Comparison of ENCODE assay signal across 32 cellular contexts in the genomic region with DNA sequence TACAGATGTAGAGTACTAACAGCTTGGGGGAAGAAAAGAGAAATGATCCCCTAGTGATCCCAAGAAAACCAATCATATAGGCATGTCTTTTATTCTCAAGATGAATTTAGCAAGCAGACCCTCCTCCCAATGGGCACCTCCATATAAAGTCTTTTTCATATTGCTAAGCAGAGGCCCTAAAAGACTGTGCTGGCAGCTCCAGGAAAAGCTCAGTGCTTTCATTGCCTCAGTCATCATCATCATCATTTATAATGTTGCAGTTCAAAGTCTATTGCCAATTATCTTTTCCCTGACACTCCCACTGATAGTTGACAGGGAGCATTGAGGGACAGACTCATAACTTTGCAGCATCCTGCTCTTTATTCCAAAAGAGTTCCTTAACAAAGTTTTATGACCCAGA. TPM values are rescaled to one million over a fixed set of nuclear protein-coding genes. Genes with fewer than 3 reads are reported as not detected.
DNase-seq lines count a peak whose midpoint lies in the region; ATAC-seq and TF ChIP-seq lines count a peak whose summit lies in the region.
"Had no signal": no experiment of that assay in that cellular context is flagged by ENCODE, and none has a peak within 500 bp of the region (broad histone marks: within the 10 kb centered on the region; RNA-seq: fewer than 3 reads in every experiment).

No MANE protein-coding gene starts in this region.

- H3K27me3 ChIP-seq in OCI-LY1 (ENCODE audit: insufficient read depth, low read length) (no peaks in the 10 kb centered on the region), transverse colon (no peaks in the 10 kb centered on the region)
- H3K27me3 ChIP-seq: BLaER1, breast epithelium, neutrophil had no signal

- peaks cover 47% of the 10 kb centered on the region for H3K79me2 ChIP-seq in OCI-LY1 (ENCODE audit: insufficient read depth, low read length)

- no peak overlapping the region for H2AFZ ChIP-seq in OCI-LY1 (ENCODE audit: low read length)
- H2AFZ ChIP-seq: GM23338, PC-9 had no signal

- H3K4me3 ChIP-seq in OCI-LY1 (ENCODE audit: low read depth, low read length, poor library complexity, severe bottlenecking), result no peak overlapping the region
- no peak overlapping the region for H3K4me3 ChIP-seq in transverse colon
- H3K4me3 ChIP-seq: BLaER1, breast epithelium, GM23338, PC-9, SK-N-MC had no signal

- H3K27ac ChIP-seq in OCI-LY1 (ENCODE audit: low read depth, low read length, poor library complexity, severe bottlenecking) (peak overlapping the region; percentile 21), transverse colon (peak overlapping the region; percentile 15 to 45 (median 21))
- H3K27ac ChIP-seq: BLaER1, breast epithelium, PC-9, SK-N-MC had no signal

- no peak for TF ChIP-seq CTCF in OCI-LY1 (IDR thresholded peaks at IDR 0.05; ENCODE audit: low read length)
- TF ChIP-seq CTCF in transverse colon (IDR thresholded peaks at IDR 0.05), result no peak

- no peak for TF ChIP-seq POLR2A in transverse colon (IDR thresholded peaks at IDR 0.05)

- no peak for TF ChIP-seq EP300 in transverse colon (IDR thresholded peaks at IDR 0.05; ENCODE audit: low read depth)

- peaks cover 66% of the 10 kb centered on the region for H3K36me3 ChIP-seq in OCI-LY1 (ENCODE audit: insufficient read depth, low read length)
- H3K36me3 ChIP-seq in transverse colon, result no peaks in the 10 kb centered on the region
- H3K36me3 ChIP-seq: breast epithelium, neutrophil had no signal

- H3K4me1 ChIP-seq in OCI-LY1 (ENCODE audit: insufficient read depth, low read length, severe bottlenecking) (peaks cover 40% of the 10 kb centered on the region), transverse colon (peaks cover 0 to 49% (median 9%) of the 10 kb centered on the region in 4 donors)
- H3K4me1 ChIP-seq: breast epithelium had no signal

- no peaks in the 10 kb centered on the region for H3K9me3 Mint-ChIP-seq in activated naive CD8-positive, alpha-beta T cell (ENCODE audit: low read depth)
- no peaks in the 10 kb centered on the region for H3K9me3 Mint-ChIP-seq in activated naive CD8-positive, alpha-beta T cell treated with anti-CD3 and anti-CD28 coated beads, Interleukin-2, amount 50 U/mL, for 24 hours
- no peaks in the 10 kb centered on the region for H3K9me3 Mint-ChIP-seq in effector memory CD8-positive, alpha-beta T cell
- H3K9me3 Mint-ChIP-seq: GM23338, HFFc6, immature natural killer cell had no signal

- H3K9me3 ChIP-seq in OCI-LY1 (ENCODE audit: low read length) (no peaks in the 10 kb centered on the region; the same call in 1 of the 2 replicates), transverse colon (no peaks in the 10 kb centered on the region)
- H3K9me3 ChIP-seq: BLaER1, breast epithelium, neutrophil had no signal

- H3K9me2 ChIP-seq in OCI-LY1 (ENCODE audit: low read depth, low read length), result no peaks in the 10 kb centered on the region

- H3K9ac ChIP-seq in OCI-LY1 (ENCODE audit: low read length), result no peak overlapping the region
- H3K9ac ChIP-seq: BLaER1 had no signal

- H4K20me1 ChIP-seq in OCI-LY1 (ENCODE audit: insufficient read depth, low read length), result peaks cover 16% of the 10 kb centered on the region; the same call in 1 of the 2 replicates

- peak overlapping the region; percentile 35 for H3K27ac Mint-ChIP-seq in activated naive CD8-positive, alpha-beta T cell
- no peak overlapping the region for H3K27ac Mint-ChIP-seq in activated naive CD8-positive, alpha-beta T cell treated with anti-CD3 and anti-CD28 coated beads, Interleukin-2, amount 50 U/mL, for 24 hours
- H3K27ac Mint-ChIP-seq in effector memory CD8-positive, alpha-beta T cell, result peak overlapping the region; percentile 88 to 89
- H3K27ac Mint-ChIP-seq: GM23338, HFFc6 had no signal

- DNase-seq in activated naive CD8-positive, alpha-beta T cell treated with anti-CD3 and anti-CD28 coated beads, Interleukin-2, amount 50 U/mL, for 24 hours, result no peak
- no peak for DNase-seq in effector memory CD8-positive, alpha-beta T cell
- no peak for DNase-seq in transverse colon
- DNase-seq in activated effector memory CD4-positive, alpha-beta T cell treated with Interleukin-2 at 50 U/mL for 16 hours, result no peak
- DNase-seq: activated naive CD4-positive, alpha-beta T cell treated with anti-CD3 and anti-CD28 coated beads, Interleukin-2, amount 50 U/mL, for 16 hours; activated T-cell treated with anti-CD3 and anti-CD28 coated beads, Interleukin-2, amount 50 U/mL, for 1 hour; anterior cingulate cortex; HFFc6; immature natural killer cell; left cardiac atrium; MV-4-11; NCI-H1436; NCI-H2081 treated with DMSO at 0.1 percent for 48 hours; NCI-H2227 treated with DMSO at 0.1 percent for 48 hours; NCI-H526 treated with DMSO at 0.1 percent for 48 hours; PC-9; right cardiac atrium; trophoblast cell had no signal

- H3K4me3 Mint-ChIP-seq in activated naive CD8-positive, alpha-beta T cell, result no peak overlapping the region
- no peak overlapping the region for H3K4me3 Mint-ChIP-seq in activated naive CD8-positive, alpha-beta T cell treated with anti-CD3 and anti-CD28 coated beads, Interleukin-2, amount 50 U/mL, for 24 hours
- H3K4me3 Mint-ChIP-seq in effector memory CD8-positive, alpha-beta T cell, result peak overlapping the region in 1 of 2 donors; percentile 22
- H3K4me3 Mint-ChIP-seq: GM23338, HFFc6, immature natural killer cell had no signal

- no peaks in the 10 kb centered on the region for H3K27me3 Mint-ChIP-seq in activated naive CD8-positive, alpha-beta T cell
- no peaks in the 10 kb centered on the region for H3K27me3 Mint-ChIP-seq in activated naive CD8-positive, alpha-beta T cell treated with anti-CD3 and anti-CD28 coated beads, Interleukin-2, amount 50 U/mL, for 24 hours
- H3K27me3 Mint-ChIP-seq in effector memory CD8-positive, alpha-beta T cell, result no peaks in the 10 kb centered on the region

- in situ Hi-C loops in transverse colon (cut with MboI; ENCODE audit: low pct_ligation_motif_present in 1 of 4, low pct_unique_long_range_greater_than_20kb in 1 of 4, low sequenced_read_pairs in 3 of 4), result no loop called here

- no peak overlapping the region for H3K4me2 ChIP-seq in OCI-LY1 (ENCODE audit: low read length)
- H3K4me2 ChIP-seq: BLaER1, GM23338, PC-9 had no signal

- intact Hi-C loops in transverse colon (cut with DNase I; ENCODE audit: low total_unique reads), result no loop called here

- peaks cover 34% of the 10 kb centered on the region for H3K36me3 Mint-ChIP-seq in activated naive CD8-positive, alpha-beta T cell
- peaks cover 65% of the 10 kb centered on the region for H3K36me3 Mint-ChIP-seq in activated naive CD8-positive, alpha-beta T cell treated with anti-CD3 and anti-CD28 coated beads, Interleukin-2, amount 50 U/mL, for 24 hours (ENCODE audit: low read depth)
- peaks cover 77% of the 10 kb centered on the region for H3K36me3 Mint-ChIP-seq in effector memory CD8-positive, alpha-beta T cell (ENCODE audit: insufficient read depth)

- ATAC-seq in activated naive CD8-positive, alpha-beta T cell treated with anti-CD3 and anti-CD28 coated beads, Interleukin-2, amount 50 U/mL, for 24 hours, result no peak
- no peak for ATAC-seq in effector memory CD8-positive, alpha-beta T cell (replicated peaks)
- ATAC-seq in GM19324 (IDR thresholded peaks at IDR 0.05; ENCODE audit: low FRiP score, unreplicated experiment), result no peak
- no peak for ATAC-seq in esophagus mucosa
- ATAC-seq: GM23338, left cardiac atrium, right cardiac atrium had no signal

- peaks cover 89% of the 10 kb centered on the region for H3K4me1 Mint-ChIP-seq in activated naive CD8-positive, alpha-beta T cell (ENCODE audit: low read depth)
- H3K4me1 Mint-ChIP-seq in activated naive CD8-positive, alpha-beta T cell treated with anti-CD3 and anti-CD28 coated beads, Interleukin-2, amount 50 U/mL, for 24 hours, result peaks cover 91% of the 10 kb centered on the region
- peaks cover 59 to 80% of the 10 kb centered on the region in 2 donors for H3K4me1 Mint-ChIP-seq in effector memory CD8-positive, alpha-beta T cell (ENCODE audit: low read depth in 2 of 2)

- H3F3A ChIP-seq in OCI-LY1 (ENCODE audit: insufficient read depth, low read length), result peaks cover 45% of the 10 kb centered on the region

RNA-seq across cellular contexts. Expression of gene GPR183, which starts 13.0 kb away (rescaled TPM):
- total RNA-seq in transverse colon (10 to 100 TPM in 1 of 4 donors, 1 to 10 TPM in 3; 3.0 to 14.6 (median 6.5) TPM), esophagus mucosa (0.76 TPM)
- total RNA-seq: G401, GM23338, PC-9 had no signal

RNA-seq across cellular contexts. Expression of gene GPR18, which starts 36.0 kb away (rescaled TPM):
- under 1 TPM in 2 of 4 donors, not detected in 2; 0.41 to 0.48 TPM for total RNA-seq in transverse colon
- not detected for total RNA-seq in esophagus mucosa
- total RNA-seq: G401, glomerular endothelial cell, GM23338, HFFc6, left cardiac atrium, LHCN-M2, lung microvascular endothelial cell, PC-9, posterior vena cava had no signal
